In the genomic region with DNA sequence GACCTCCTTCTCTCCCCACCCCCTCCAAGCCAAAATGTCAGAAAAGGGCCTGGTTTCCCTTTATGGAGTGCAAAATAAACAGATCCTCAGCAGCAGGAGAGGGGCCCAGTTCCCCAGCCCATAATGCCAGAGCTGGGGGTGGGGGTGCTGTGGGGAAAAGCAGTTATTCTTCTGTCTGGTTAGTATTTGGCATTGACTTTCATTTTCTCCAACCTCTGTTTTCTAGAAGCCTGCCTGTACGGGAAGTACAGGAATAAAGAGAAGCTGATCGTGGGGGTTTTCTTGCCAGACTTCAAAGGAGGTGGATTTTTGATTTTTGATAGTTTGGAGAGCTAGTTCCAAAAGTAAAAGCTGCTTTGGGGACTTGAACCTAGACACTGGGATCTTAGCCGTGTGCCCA, we compare ENCODE assay signal across 8 cellular contexts. TPM values are rescaled to one million over a fixed set of nuclear protein-coding genes. Genes with fewer than 3 reads are reported as not detected.
A peak's percentile ranks its signal among the peaks of the same experiment; 100 is the strongest.
DNase-seq lines count a peak whose midpoint lies in the region; ATAC-seq and TF ChIP-seq lines count a peak whose summit lies in the region.

No MANE protein-coding gene starts in this region.

- H3K27ac Mint-ChIP-seq in naive B cell = peak overlapping the region; percentile 88 to 98 (median 90)

- H3K27ac ChIP-seq in AG04450 (ENCODE audit: low read depth, low read length) = peak overlapping the region; percentile 73
- H3K27ac ChIP-seq in HUES64 (ENCODE audit: low read depth, low read length) = peak overlapping the region; percentile 50

- no peak for DNase-seq in AG04450 (ENCODE audit: low read depth, low spot score)
- DNase-seq in astrocyte of the spinal cord (ENCODE audit: low read depth, low spot score) = peak; percentile 55
- DNase-seq in naive B cell = no peak
- DNase-seq in effector CD8-positive, alpha-beta T cell (lab: John Stamatoyannopoulos, UW) = no peak
- DNase-seq in NCI-H524 treated with DMSO at 0.1 percent for 48 hours (lab: John Stamatoyannopoulos, UW) = no peak

- TF ChIP-seq CTCF in AG04450 (IDR thresholded peaks at IDR 0.05; ENCODE audit: low read depth, low read length) (no peak), astrocyte of the spinal cord (IDR thresholded peaks at IDR 0.05; ENCODE audit: low read depth, low read length) (no peak)

- H3K36me3 Mint-ChIP-seq in naive B cell = peaks cover 5 to 7% of the 10 kb centered on the region in 2 donors

- H3K27me3 ChIP-seq in AG04450 (ENCODE audit: control insufficient read depth, insufficient read depth, low read length) (peaks cover 3% of the 10 kb centered on the region), HUES64 (ENCODE audit: insufficient read depth, low read length) (peaks cover 7% of the 10 kb centered on the region; the same call in 1 of the 2 replicates)

- WGBS in HUES64 = 76% methylated on average over 3 of the region's 3 CpGs

- H3K4me3 Mint-ChIP-seq in naive B cell = peak overlapping the region; percentile 69 to 95 (median 86)

- peaks cover 60% of the 10 kb centered on the region for H3K4me1 ChIP-seq in HUES64 (ENCODE audit: insufficient read depth, low read length)

- H3K9me3 ChIP-seq in AG04450 (ENCODE audit: control insufficient read depth, insufficient read depth, low read length) (no peaks in the 10 kb centered on the region; the same call in 1 of the 2 replicates), HUES64 (ENCODE audit: insufficient read depth, low read depth, low read length) (no peaks in the 10 kb centered on the region)

- CTCF ChIA-PET in AG04450 (lab: Charles Lee) = interaction anchor here (0.8 kb wide), 1 partner anchor 84 kb away, joined by 3 read pairs; no protein-coding TSS in a partner anchor

- H3K9me3 Mint-ChIP-seq in naive B cell = peaks cover 0 to 2% (median 0%) of the 10 kb centered on the region in 7 donors

- no peak overlapping the region for H3K9ac ChIP-seq in HUES64 (ENCODE audit: low read depth, low read length)

- H3K36me3 ChIP-seq in HUES64 (ENCODE audit: insufficient read depth, low read length) = no peaks in the 10 kb centered on the region

- H3K4me3 ChIP-seq in AG04450 (ENCODE audit: low read depth, low read length) = peak overlapping the region; percentile 11; the same call in 1 of the 2 replicates
- no peak overlapping the region for H3K4me3 ChIP-seq in HUES64 (ENCODE audit: low read length)
- no peak overlapping the region for H3K4me3 ChIP-seq in astrocyte of the spinal cord (ENCODE audit: low read depth, low read length)

- ATAC-seq in naive B cell (ENCODE audit: low read depth in 2 of 2) (no peak), HG02642 (IDR thresholded peaks at IDR 0.05; ENCODE audit: poor library complexity, unreplicated experiment) (no peak), HG02759 (IDR thresholded peaks at IDR 0.05; ENCODE audit: unreplicated experiment) (no peak)

- H3K27me3 Mint-ChIP-seq in naive B cell = no peaks in the 10 kb centered on the region

- H3K4me1 Mint-ChIP-seq in naive B cell = peaks cover 88 to 98% (median 94%) of the 10 kb centered on the region in 3 donors

- in situ Hi-C loops in astrocyte of the spinal cord (cut with HindIII; ENCODE audit: low sequenced_read_pairs) = no loop called here

- POLR2A ChIA-PET in AG04450 (lab: Yijun Ruan, JAX) = interaction anchor here (1.0 kb wide), 1 partner anchor 22 kb away, joined by 6 read pairs; the partner anchor contains the start of gene FLI1

RNA-seq across cellular contexts. Expression of gene FLI1, which starts 22.4 kb away (rescaled TPM):
- polyA plus RNA-seq in AG04450 (2011; rRNA removed) (11.9 and 13.1 TPM in 2 replicates), naive B cell (ENCODE audit: low read depth in 6 of 6) (100 to 1,000 TPM in 2 of 6 donors, 10 to 100 TPM in 4; 65.3 to 109 (median 88.3) TPM)
- 49.1 and 67.4 TPM in 2 replicates for polyA minus RNA-seq in AG04450 (2011; rRNA and poly(A)+ RNA removed)
- polyA plus RNA-seq in HUES64 (2013, experiment 1 of 2) = 1.1 TPM
- polyA plus RNA-seq in HUES64 (2013, experiment 2 of 2) = 1.8 TPM
